Comparison of ENCODE assay signal across 10 cellular contexts in the genomic region with DNA sequence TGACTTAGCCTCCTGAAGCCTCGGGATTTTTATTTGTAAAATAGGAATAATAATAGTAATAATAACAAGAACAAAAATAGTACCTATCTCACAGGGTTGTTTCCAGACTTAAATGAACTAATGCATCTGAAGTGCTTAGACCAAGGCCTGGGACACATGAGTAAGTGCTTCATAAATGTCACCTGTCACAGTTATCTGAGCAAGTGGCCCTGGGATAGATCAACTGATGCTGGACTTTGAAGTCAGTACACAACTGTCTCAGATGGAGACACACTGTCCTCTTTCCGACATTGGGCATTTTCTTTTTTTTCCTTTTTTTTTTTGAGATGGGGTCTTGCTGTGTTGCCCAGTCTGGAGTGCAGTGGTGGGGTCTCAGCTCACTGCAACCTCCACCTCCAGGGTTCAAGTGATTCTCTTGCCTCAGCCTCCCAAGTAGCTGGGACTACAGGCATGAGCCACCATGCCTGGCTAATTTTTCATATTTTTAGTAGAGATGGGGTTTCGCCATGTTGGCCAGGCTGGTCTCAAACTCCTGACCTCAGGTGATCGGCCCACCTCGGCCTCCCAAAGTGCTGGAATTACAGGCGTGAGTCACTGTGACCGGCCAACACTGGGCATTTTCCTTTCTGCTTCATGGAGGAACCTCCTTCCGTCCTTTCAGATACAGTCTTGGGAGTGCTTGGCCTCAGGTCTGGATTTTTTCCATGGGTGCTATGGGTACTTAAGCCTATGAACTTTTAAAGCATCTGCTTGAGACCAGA. TPM values are rescaled to one million over a fixed set of nuclear protein-coding genes. Genes with fewer than 3 reads are reported as not detected.
"Had no signal": no experiment of that assay in that cellular context is flagged by ENCODE, and none has a peak within 500 bp of the region (broad histone marks: within the 10 kb centered on the region; RNA-seq: fewer than 3 reads in every experiment).

No MANE protein-coding gene starts in this region.

RNA-seq across cellular contexts. Expression of a gene that starts 6.7 kb away (rescaled TPM):
- total RNA-seq: HT1080, MCF 10A, NCI-H460, RPMI7951 had no signal

RNA-seq across cellular contexts. Expression of a gene that starts 7.8 kb away (rescaled TPM):
- total RNA-seq: HT1080, LHCN-M2, MCF 10A, NCI-H460, Peyer's patch, Right ventricle myocardium inferior, SJCRH30 had no signal
- polyA plus RNA-seq: IgD-negative memory B cell had no signal

RNA-seq across cellular contexts. Expression of a gene that starts 28.1 kb away (rescaled TPM):
- total RNA-seq: HT1080, LHCN-M2, MCF 10A, NCI-H460, PC-9, Right ventricle myocardium inferior, RPMI7951 had no signal

RNA-seq across cellular contexts. Expression of a gene that starts 34.6 kb away (rescaled TPM):
- total RNA-seq: HT1080 had no signal
